24 cellular contexts compared by ENCODE assay signal in genomic region chr13:45353895-45354294, GRCh38. TPM values are rescaled to one million over a fixed set of nuclear protein-coding genes. Genes with fewer than 3 reads are reported as not detected.
DNase-seq lines count a peak whose midpoint lies in the region; ATAC-seq and TF ChIP-seq lines count a peak whose summit lies in the region.
"Had no signal": no experiment of that assay in that cellular context is flagged by ENCODE, and none has a peak within 500 bp of the region (broad histone marks: within the 10 kb centered on the region; RNA-seq: fewer than 3 reads in every experiment).

No MANE protein-coding gene starts in this region.

- H3K27ac Mint-ChIP-seq in activated naive CD4-positive, alpha-beta T cell treated with anti-CD3 and anti-CD28 coated beads, Interleukin-2, amount 10 ng/mL, durations not matched to agents 7 days and 5 days = peak overlapping the region; percentile 12
- no peak overlapping the region for H3K27ac Mint-ChIP-seq in activated naive CD4-positive, alpha-beta T cell treated with anti-CD3 and anti-CD28 coated beads, Interleukin-2, amount 50 U/mL, for 72 hours

- H3K27me3 Mint-ChIP-seq in activated naive CD4-positive, alpha-beta T cell treated with anti-CD3 and anti-CD28 coated beads, Interleukin-2, amount 10 ng/mL, durations not matched to agents 7 days and 5 days = no peaks in the 10 kb centered on the region

- no peak for ATAC-seq in activated naive CD4-positive, alpha-beta T cell treated with anti-CD3 and anti-CD28 coated beads, Interleukin-2, amount 50 U/mL, for 72 hours
- ATAC-seq in GM19452 (IDR thresholded peaks at IDR 0.05; ENCODE audit: unreplicated experiment) = peak; percentile 58
- ATAC-seq: activated T-cell treated with anti-CD3 and anti-CD28 coated beads, Interleukin-2, amount 50 U/mL, for 4 hours; left lobe of liver; right lobe of liver had no signal

- in situ Hi-C loops in ACHN (cut with HindIII; ENCODE audit: low pct_ligation_motif_present, low pct_unique_long_range_greater_than_20kb, low sequenced_read_pairs) = no loop called here

- no peaks in the 10 kb centered on the region for H3K27me3 ChIP-seq in MG63
- H3K27me3 ChIP-seq: brain microvascular endothelial cell, right lobe of liver had no signal

- peaks cover 14% of the 10 kb centered on the region for H3K36me3 ChIP-seq in MG63

- H3K9me3 Mint-ChIP-seq in activated naive CD4-positive, alpha-beta T cell treated with anti-CD3 and anti-CD28 coated beads, Interleukin-2, amount 10 ng/mL, durations not matched to agents 7 days and 5 days = no peaks in the 10 kb centered on the region
- H3K9me3 Mint-ChIP-seq in activated naive CD4-positive, alpha-beta T cell treated with anti-CD3 and anti-CD28 coated beads, Interleukin-2, amount 50 U/mL, for 72 hours = no peaks in the 10 kb centered on the region
- H3K9me3 Mint-ChIP-seq: activated T-cell treated with anti-CD3 and anti-CD28 coated beads, Interleukin-2, amount 50 U/mL, for 4 hours had no signal

- CTCF ChIA-PET in activated naive CD4-positive, alpha-beta T cell treated with anti-CD3 and anti-CD28 coated beads, Interleukin-2, amount 10 ng/mL, durations not matched to agents 7 days and 5 days (lab: Charles Lee) = no interaction called here

- H3K4me3 Mint-ChIP-seq in activated naive CD4-positive, alpha-beta T cell treated with anti-CD3 and anti-CD28 coated beads, Interleukin-2, amount 10 ng/mL, durations not matched to agents 7 days and 5 days = no peak overlapping the region
- H3K4me3 Mint-ChIP-seq: activated T-cell treated with anti-CD3 and anti-CD28 coated beads, Interleukin-2, amount 50 U/mL, for 4 hours had no signal

- no peak overlapping the region for H3K4me3 ChIP-seq in MG63
- H3K4me3 ChIP-seq: right lobe of liver had no signal

- peaks cover 28% of the 10 kb centered on the region for H3K4me1 Mint-ChIP-seq in activated naive CD4-positive, alpha-beta T cell treated with anti-CD3 and anti-CD28 coated beads, Interleukin-2, amount 10 ng/mL, durations not matched to agents 7 days and 5 days

- TF ChIP-seq CTCF in GM10266 (IDR thresholded peaks at IDR 0.05; ENCODE audit: control insufficient read depth, insufficient read depth, low read depth, missing control alignments) = no peak

- no peak for DNase-seq in activated naive CD4-positive, alpha-beta T cell treated with anti-CD3 and anti-CD28 coated beads, Interleukin-2, amount 10 ng/mL, durations not matched to agents 7 days and 5 days
- DNase-seq in activated naive CD4-positive, alpha-beta T cell treated with anti-CD3 and anti-CD28 coated beads, Interleukin-2, amount 50 U/mL, for 72 hours (ENCODE audit: low spot score in 2 of 2) = no peak
- DNase-seq in NAMALWA (ENCODE audit: low spot score) (peak; percentile 38), MG63 (no peak), ACHN (no peak), A172 (ENCODE audit: low spot score) (no peak), GM10266 (ENCODE audit: extremely low spot score) (no peak)
- DNase-seq: activated T-cell treated with anti-CD3 and anti-CD28 coated beads, Interleukin-2, amount 50 U/mL, for 4 hours; amniotic stem cell; brain microvascular endothelial cell; C1 segment of cervical spinal cord; Calu3; DND-41; mesendoderm; NCI-H1048; NCI-H1694 treated with DMSO at 0.1 percent for 48 hours; NCI-H526 treated with DMSO at 0.1 percent for 48 hours; right lobe of liver; SIG-M5; stimulated activated CD4-positive, alpha-beta T cell treated with anti-CD3 and anti-CD28 coated beads, Interleukin-2, amount 100 ng/mL, for 48 hours; SW 1271; trophoblast cell had no signal

- no peaks in the 10 kb centered on the region for H3K9me3 ChIP-seq in MG63
- H3K9me3 ChIP-seq: right lobe of liver had no signal

- H3K36me3 Mint-ChIP-seq in activated naive CD4-positive, alpha-beta T cell treated with anti-CD3 and anti-CD28 coated beads, Interleukin-2, amount 10 ng/mL, durations not matched to agents 7 days and 5 days = peaks cover 49% of the 10 kb centered on the region
- H3K36me3 Mint-ChIP-seq in activated naive CD4-positive, alpha-beta T cell treated with anti-CD3 and anti-CD28 coated beads, Interleukin-2, amount 50 U/mL, for 72 hours = peaks cover 4 to 32% of the 10 kb centered on the region in 2 donors

RNA-seq across cellular contexts. Expression of gene TPT1, which starts 12.9 kb away (rescaled TPM):
- 1,000 to 10,000 TPM; 2,995 to 3,818 TPM for total RNA-seq in activated naive CD4-positive, alpha-beta T cell treated with anti-CD3 and anti-CD28 coated beads, Interleukin-2, amount 50 U/mL, for 72 hours
- 1,247 and 1,897 TPM in 2 replicates for total RNA-seq in MG63 (2014; rRNA removed; shearing (Covaris generic); ENCODE audit: low replicate concordance)
- total RNA-seq in A172 (2014; rRNA removed; shearing (Covaris generic)) = 1,498 and 1,612 TPM in 2 replicates
